ENCODE assay signal across 9 cellular contexts in genomic region chr9:112249277-112249676, GRCh38.
DNase-seq lines count a peak whose midpoint lies in the region; ATAC-seq, FAIRE-seq and TF ChIP-seq lines count a peak whose summit lies in the region.
"Had no signal": no experiment of that assay in that cellular context is flagged by ENCODE, and none has a peak within 500 bp of the region (broad histone marks: within the 10 kb centered on the region; RNA-seq: fewer than 3 reads in every experiment).

No MANE protein-coding gene starts in this region.

- H2AFZ ChIP-seq in ACC112 (ENCODE audit: low read length, unreplicated experiment) (no peak overlapping the region), astrocyte (ENCODE audit: low read depth, low read length) (no peak overlapping the region)

- H3K27me3 Mint-ChIP-seq in astrocyte (ENCODE audit: low read depth, unreplicated experiment) (no peaks in the 10 kb centered on the region), progenitor cell of endocrine pancreas (no peaks in the 10 kb centered on the region)

- H3K4me3 Mint-ChIP-seq in astrocyte (ENCODE audit: unreplicated experiment), result no peak overlapping the region
- H3K4me3 Mint-ChIP-seq in progenitor cell of endocrine pancreas (ENCODE audit: low read depth), result no peak overlapping the region

- DNase-seq in astrocyte (ENCODE audit: low read depth), result peak; percentile 29
- no peak for DNase-seq in progenitor cell of endocrine pancreas (ENCODE audit: low spot score, unreplicated experiment)
- no peak for DNase-seq in right cardiac atrium
- no peak for DNase-seq in pons (ENCODE audit: low spot score)
- DNase-seq in NCI-H510A (lab: John Stamatoyannopoulos, UW), result no peak

- H3K36me3 Mint-ChIP-seq in astrocyte (ENCODE audit: low read depth, unreplicated experiment) (peaks cover 7% of the 10 kb centered on the region), progenitor cell of endocrine pancreas (ENCODE audit: insufficient read depth) (peaks cover 7% of the 10 kb centered on the region)

- H3K4me1 ChIP-seq in ACC112 (ENCODE audit: control insufficient read depth, insufficient read depth, low read length, unreplicated experiment), result peaks cover 39% of the 10 kb centered on the region
- H3K4me1 ChIP-seq in astrocyte (ENCODE audit: insufficient read depth, low read length), result peaks cover 5% of the 10 kb centered on the region
- H3K4me1 ChIP-seq in right cardiac atrium (ENCODE audit: control insufficient read depth, insufficient read depth, low read length), result peaks cover 2% of the 10 kb centered on the region

- H3K36me3 ChIP-seq in ACC112 (ENCODE audit: insufficient read depth, low read length), result peaks cover 3% of the 10 kb centered on the region
- no peaks in the 10 kb centered on the region for H3K36me3 ChIP-seq in astrocyte (ENCODE audit: insufficient read depth, low read length)

- no peaks in the 10 kb centered on the region for H3K9me3 Mint-ChIP-seq in astrocyte (ENCODE audit: unreplicated experiment)
- H3K9me3 Mint-ChIP-seq in progenitor cell of endocrine pancreas (ENCODE audit: low read depth), result no peaks in the 10 kb centered on the region

- H3K27me3 ChIP-seq in ACC112 (ENCODE audit: insufficient read depth, low read length), result no peaks in the 10 kb centered on the region
- H3K27me3 ChIP-seq in astrocyte (ENCODE audit: insufficient read depth, low read length), result no peaks in the 10 kb centered on the region
- H3K27me3 ChIP-seq in right cardiac atrium (ENCODE audit: control insufficient read depth, insufficient read depth), result no peaks in the 10 kb centered on the region

- H3K27ac Mint-ChIP-seq in astrocyte (ENCODE audit: unreplicated experiment), result peak overlapping the region; percentile 16
- H3K27ac Mint-ChIP-seq in progenitor cell of endocrine pancreas, result no peak overlapping the region

- peak; percentile 76 for ATAC-seq in GM19438 (IDR thresholded peaks at IDR 0.05; ENCODE audit: low read depth, unreplicated experiment)
- peak; percentile 90 for ATAC-seq in HG03175 (IDR thresholded peaks at IDR 0.05; ENCODE audit: unreplicated experiment)
- ATAC-seq in right cardiac atrium, result no peak

- H3K4me2 ChIP-seq in astrocyte (ENCODE audit: low read length), result peak overlapping the region; percentile 71

- peak overlapping the region; percentile 95 for H3K27ac ChIP-seq in ACC112 (ENCODE audit: low read depth, low read length)
- peak overlapping the region; percentile 57 for H3K27ac ChIP-seq in astrocyte (ENCODE audit: low read depth, low read length)
- H3K27ac ChIP-seq in right cardiac atrium (ENCODE audit: low read length), result no peak overlapping the region

- no peak for FAIRE-seq in astrocyte (lab: Jason Lieb, UNC)
- FAIRE-seq: D721Med had no signal

- H3K4me3 ChIP-seq in ACC112 (ENCODE audit: low read depth, low read length), result peak overlapping the region; percentile 58
- H3K4me3 ChIP-seq in astrocyte (ENCODE audit: insufficient read depth, low read depth, low read length), result no peak overlapping the region
- H3K4me3 ChIP-seq in right cardiac atrium (ENCODE audit: low read length), result no peak overlapping the region

- H3K4me1 Mint-ChIP-seq in astrocyte (ENCODE audit: low read depth, unreplicated experiment), result peaks cover 12% of the 10 kb centered on the region
- peaks cover 4% of the 10 kb centered on the region for H3K4me1 Mint-ChIP-seq in progenitor cell of endocrine pancreas (ENCODE audit: low read depth)

- peak overlapping the region; percentile 49 for H3K9ac ChIP-seq in astrocyte (ENCODE audit: low read length)

- H4K20me1 ChIP-seq in astrocyte (ENCODE audit: insufficient read depth, low read length), result peaks cover 8% of the 10 kb centered on the region

- TF ChIP-seq CTCF in astrocyte (IDR thresholded peaks at IDR 0.05; ENCODE audit: insufficient read depth, low read depth, low read length) (no peak), progenitor cell of endocrine pancreas (IDR thresholded peaks at IDR 0.05; ENCODE audit: unreplicated experiment) (no peak)

- WGBS in right cardiac atrium, result 96% methylated on average over 1 of the region's 1 CpG

- intact Hi-C loops in right cardiac atrium (cut with DNase I), result no loop called here

- H3K9me3 ChIP-seq in astrocyte (ENCODE audit: insufficient read depth, low read depth, low read length) (no peaks in the 10 kb centered on the region), right cardiac atrium (ENCODE audit: control insufficient read depth, low read length) (no peaks in the 10 kb centered on the region)

- H3K79me2 ChIP-seq in ACC112 (ENCODE audit: control insufficient read depth, insufficient read depth, low read length, unreplicated experiment) (peaks cover 20% of the 10 kb centered on the region), astrocyte (ENCODE audit: insufficient read depth, low read length) (peaks cover 2% of the 10 kb centered on the region)

Comparison
In these comparisons a context has a peak if more than half of its experiments do, and no peak if none do; other contexts are left out.
1. ATAC-seq: peak in GM19438 (single experiment) and HG03175 (single experiment); none in right cardiac atrium (0 of 2).